21 cellular contexts compared by ENCODE assay signal in genomic region chr1:59499956-59500569, GRCh38.
DNase-seq lines count a peak whose midpoint lies in the region; ATAC-seq, FAIRE-seq and TF ChIP-seq lines count a peak whose summit lies in the region.
"Had no signal": no experiment of that assay in that cellular context is flagged by ENCODE, and none has a peak within 500 bp of the region (broad histone marks: within the 10 kb centered on the region; RNA-seq: fewer than 3 reads in every experiment).

No MANE protein-coding gene starts in this region.

- H2AFZ ChIP-seq in PC-3 (ENCODE audit: low read length) = peak overlapping the region; percentile 42; the same call in 1 of the 2 replicates
- H2AFZ ChIP-seq in endothelial cell of umbilical vein (ENCODE audit: low read depth, low read length) = no peak overlapping the region

- H3K27me3 Mint-ChIP-seq in nephron (ENCODE audit: low read depth) = no peaks in the 10 kb centered on the region
- no peaks in the 10 kb centered on the region for H3K27me3 Mint-ChIP-seq in naive thymus-derived CD8-positive, alpha-beta T cell
- H3K27me3 Mint-ChIP-seq: activated naive CD8-positive, alpha-beta T cell treated with anti-CD3 and anti-CD28 coated beads for 36 hours; CD4-positive, alpha-beta T cell; dendritic cell treated with granulocyte-macrophage colony-stimulating factor and Interleukin-4, amounts not matched to agents 40 ng/mL and 50 ng/mL, for 4 days; memory B cell had no signal

- H3K36me3 Mint-ChIP-seq in nephron (ENCODE audit: low read depth) = peaks cover 9% of the 10 kb centered on the region
- H3K36me3 Mint-ChIP-seq in naive thymus-derived CD8-positive, alpha-beta T cell = peaks cover 4 to 10% (median 6%) of the 10 kb centered on the region in 3 donors
- H3K36me3 Mint-ChIP-seq: stimulated activated effector memory CD8-positive, alpha-beta T cell treated with anti-CD3 and anti-CD28 coated beads, Interleukin-12 subunit alpha, Interleukin-12 subunit beta, amount 100 ng/mL, for 72 hours had no signal

- H3K4me1 Mint-ChIP-seq in nephron = peaks cover 44% of the 10 kb centered on the region
- H3K4me1 Mint-ChIP-seq in naive thymus-derived CD8-positive, alpha-beta T cell = peaks cover 0 to 1% (median 0%) of the 10 kb centered on the region in 4 donors
- H3K4me1 Mint-ChIP-seq: stimulated activated effector memory CD8-positive, alpha-beta T cell treated with anti-CD3 and anti-CD28 coated beads, Interleukin-12 subunit alpha, Interleukin-12 subunit beta, amount 100 ng/mL, for 72 hours had no signal

- H3K4me1 ChIP-seq in A549 (peaks cover 24% of the 10 kb centered on the region; the same call in 2 of the 3 replicates), PC-3 (ENCODE audit: insufficient read depth, low read length) (peaks cover 22% of the 10 kb centered on the region), endothelial cell of umbilical vein (ENCODE audit: control insufficient read depth, extremely low read depth, insufficient read depth, low read length) (no peaks in the 10 kb centered on the region), HAP-1 (peaks cover 9% of the 10 kb centered on the region), sigmoid colon (peaks cover 0 to 17% (median 10%) of the 10 kb centered on the region in 4 donors)

- in situ Hi-C loops in HAP-1 (cut with MboI; ENCODE audit: low sequenced_read_pairs) = no loop called here

- no peaks in the 10 kb centered on the region for H3K27me3 ChIP-seq in PC-3 (ENCODE audit: low read length)
- H3K27me3 ChIP-seq in endothelial cell of umbilical vein (ENCODE audit: control insufficient read depth in 2 of 2, insufficient read depth in 2 of 2, low read length in 2 of 2) = no peaks in the 10 kb centered on the region
- H3K27me3 ChIP-seq in HAP-1 (ENCODE audit: low read depth) = no peaks in the 10 kb centered on the region
- H3K27me3 ChIP-seq in sigmoid colon = no peaks in the 10 kb centered on the region
- H3K27me3 ChIP-seq: brain microvascular endothelial cell, SJSA1, thyroid gland had no signal

- H3K9me1 ChIP-seq in endothelial cell of umbilical vein (replicated peaks; ENCODE audit: control insufficient read depth, extremely low read depth, insufficient read depth, low read length) = no peaks in the 10 kb centered on the region

- intact Hi-C loops in PC-3 (cut with micrococcal nuclease) (loop anchor here (1.0 to 2.0 kb wide), 2 partner anchors 17 to 95 kb away; no protein-coding TSS in a partner anchor), endothelial cell of umbilical vein (cut with micrococcal nuclease) (no loop called here), sigmoid colon (cut with DNase I) (no loop called here)

- no peaks in the 10 kb centered on the region for H3K9me3 ChIP-seq in A549
- H3K9me3 ChIP-seq in PC-3 (ENCODE audit: low read length) = no peaks in the 10 kb centered on the region
- H3K9me3 ChIP-seq in endothelial cell of umbilical vein (replicated peaks; ENCODE audit: control insufficient read depth, insufficient read depth, low read length) = no peaks in the 10 kb centered on the region
- no peaks in the 10 kb centered on the region; the same call in 1 of the 2 replicates for H3K9me3 ChIP-seq in HAP-1
- H3K9me3 ChIP-seq in sigmoid colon = no peaks in the 10 kb centered on the region
- H3K9me3 ChIP-seq: thyroid gland had no signal

- H3K9me2 ChIP-seq in PC-3 (replicated peaks; ENCODE audit: low read length) = no peaks in the 10 kb centered on the region

- TF ChIP-seq RAD21 in A549 (conservative IDR thresholded peaks at IDR 0.05 in 1 of 2, IDR thresholded peaks at IDR 0.05 in 1 of 2) = no peak

- H3K79me2 ChIP-seq in PC-3 (ENCODE audit: low read length) (no peaks in the 10 kb centered on the region), endothelial cell of umbilical vein (ENCODE audit: control insufficient read depth, insufficient read depth, low read length) (no peaks in the 10 kb centered on the region)

- TF ChIP-seq CTCF in A549 (IDR thresholded peaks at IDR 0.05) = no peak
- no peak for TF ChIP-seq CTCF in PC-3 (conservative IDR thresholded peaks at IDR 0.05; ENCODE audit: low read depth, low read length)
- no peak for TF ChIP-seq CTCF in endothelial cell of umbilical vein (IDR thresholded peaks at IDR 0.05; ENCODE audit: extremely low read depth in 1 of 2, insufficient read depth in 1 of 2, low read depth in 1 of 2, low read length in 2 of 2)
- no peak for TF ChIP-seq CTCF in nephron (IDR thresholded peaks at IDR 0.05; ENCODE audit: unreplicated experiment in 3 of 3)
- no peak for TF ChIP-seq CTCF in sigmoid colon (IDR thresholded peaks at IDR 0.05)

- 20% methylated on average over 4 of the region's 4 CpGs for WGBS in A549 (ENCODE audit: missing lambda C conversion rate)
- WGBS in sigmoid colon, 2 donors = 19 to 67% methylated on average over 4 of the region's 4 CpGs

- peak overlapping the region; percentile 84 to 87 (median 84) for H3K27ac Mint-ChIP-seq in nephron
- H3K27ac Mint-ChIP-seq in naive thymus-derived CD8-positive, alpha-beta T cell = no peak overlapping the region
- H3K27ac Mint-ChIP-seq: activated naive CD8-positive, alpha-beta T cell treated with anti-CD3 and anti-CD28 coated beads for 36 hours; CD4-positive, alpha-beta T cell; dendritic cell treated with granulocyte-macrophage colony-stimulating factor and Interleukin-4, amounts not matched to agents 40 ng/mL and 50 ng/mL, for 4 days; memory B cell; nephron progenitor cell; stimulated activated effector memory CD8-positive, alpha-beta T cell treated with anti-CD3 and anti-CD28 coated beads, Interleukin-12 subunit alpha, Interleukin-12 subunit beta, amount 100 ng/mL, for 72 hours had no signal

- FAIRE-seq in A549 (lab: Jason Lieb, UNC) (no peak), endothelial cell of umbilical vein (lab: Jason Lieb, UNC) (no peak)

- BruUV-seq in PC-3 (replicated peaks; lab: Mats Ljungman, UMichigan) (no TSS peak), endothelial cell of umbilical vein (replicated peaks; lab: Mats Ljungman, UMichigan) (no TSS peak)

- no peaks in the 10 kb centered on the region for H4K20me1 ChIP-seq in PC-3 (ENCODE audit: low read length)
- no peaks in the 10 kb centered on the region for H4K20me1 ChIP-seq in endothelial cell of umbilical vein (replicated peaks; ENCODE audit: control insufficient read depth, extremely low read depth, insufficient read depth, low read length)

- TF ChIP-seq EP300 in A549 (IDR thresholded peaks at IDR 0.05) (no peak), sigmoid colon (IDR thresholded peaks at IDR 0.05) (no peak)

- no peaks in the 10 kb centered on the region for H3F3A ChIP-seq in PC-3 (ENCODE audit: low read length, unreplicated experiment)

- no peak overlapping the region for H3K4me3 Mint-ChIP-seq in nephron
- H3K4me3 Mint-ChIP-seq in naive thymus-derived CD8-positive, alpha-beta T cell = no peak overlapping the region
- H3K4me3 Mint-ChIP-seq: activated naive CD8-positive, alpha-beta T cell treated with anti-CD3 and anti-CD28 coated beads for 36 hours; CD4-positive, alpha-beta T cell; dendritic cell treated with granulocyte-macrophage colony-stimulating factor and Interleukin-4, amounts not matched to agents 40 ng/mL and 50 ng/mL, for 4 days; memory B cell; nephron progenitor cell; stimulated activated effector memory CD8-positive, alpha-beta T cell treated with anti-CD3 and anti-CD28 coated beads, Interleukin-12 subunit alpha, Interleukin-12 subunit beta, amount 100 ng/mL, for 72 hours had no signal

- no peaks in the 10 kb centered on the region for H3K36me3 ChIP-seq in PC-3 (ENCODE audit: low read depth, low read length)
- H3K36me3 ChIP-seq in endothelial cell of umbilical vein (ENCODE audit: control insufficient read depth in 2 of 2, extremely low read depth in 1 of 2, insufficient read depth in 2 of 2, low read length in 2 of 2) = no peaks in the 10 kb centered on the region
- no peaks in the 10 kb centered on the region for H3K36me3 ChIP-seq in HAP-1 (replicated peaks)
- H3K36me3 ChIP-seq in sigmoid colon = no peaks in the 10 kb centered on the region
- H3K36me3 ChIP-seq: brain microvascular endothelial cell, SJSA1, thyroid gland had no signal

- dilution Hi-C loops in endothelial cell of umbilical vein (cut with MboI; ENCODE audit: extremely low pct_ligation_motif_present, low sequenced_read_pairs) = no loop called here

- H3K9me3 Mint-ChIP-seq in nephron = peaks cover 12% of the 10 kb centered on the region
- H3K9me3 Mint-ChIP-seq in naive thymus-derived CD8-positive, alpha-beta T cell = no peaks in the 10 kb centered on the region
- H3K9me3 Mint-ChIP-seq: CD4-positive, alpha-beta T cell; dendritic cell treated with granulocyte-macrophage colony-stimulating factor and Interleukin-4, amounts not matched to agents 40 ng/mL and 50 ng/mL, for 4 days had no signal

- H3K27ac ChIP-seq in A549 (no peak overlapping the region), PC-3 (ENCODE audit: low read length) (peak overlapping the region; percentile 58), endothelial cell of umbilical vein (ENCODE audit: insufficient read depth, low read depth, low read length) (no peak overlapping the region), sigmoid colon (no peak overlapping the region)
- H3K27ac ChIP-seq: brain microvascular endothelial cell, SJSA1 had no signal

- H3K9ac ChIP-seq in PC-3 (ENCODE audit: low read length) (0 out of 2 replicates have a peak overlapping the region, but pooled peaks have one; percentile 9), endothelial cell of umbilical vein (replicated peaks; ENCODE audit: extremely low read depth, insufficient read depth, low read length) (no peak overlapping the region)

- POLR2A ChIA-PET in A549 (lab: Yijun Ruan, JAX) = no interaction called here
- POLR2A ChIA-PET in PC-3 (lab: Charles Lee; ENCODE audit: unreplicated experiment) = interaction anchor here (0.5 to 0.6 kb wide), 5 partner anchors 54 to 723 kb away, joined by 3 to 16 read pairs (median 3); no protein-coding TSS in a partner anchor
- POLR2A ChIA-PET in endothelial cell of umbilical vein (lab: Charles Lee) = no interaction called here
- POLR2A ChIA-PET in naive thymus-derived CD8-positive, alpha-beta T cell (lab: Charles Lee) = no interaction called here

- H3K4me2 ChIP-seq in A549 = peak overlapping the region; percentile 52
- H3K4me2 ChIP-seq in PC-3 (ENCODE audit: low read length) = peak overlapping the region; percentile 60
- no peak overlapping the region for H3K4me2 ChIP-seq in endothelial cell of umbilical vein (ENCODE audit: insufficient read depth, low read length)

- CTCF ChIA-PET in A549 (lab: Yijun Ruan, JAX) (no interaction called here), PC-3 (lab: Charles Lee) (no interaction called here), endothelial cell of umbilical vein (lab: Charles Lee) (no interaction called here)

- TF ChIP-seq POLR2A in A549 (IDR thresholded peaks at IDR 0.05; ENCODE audit: low read length) (no peak), endothelial cell of umbilical vein (IDR thresholded peaks at IDR 0.05; ENCODE audit: low read depth, low read length) (no peak), sigmoid colon (IDR thresholded peaks at IDR 0.05) (no peak)

- H3K4me3 ChIP-seq in A549 (no peak overlapping the region), PC-3 (ENCODE audit: low read length) (peak overlapping the region; percentile 23; the same call in 1 of the 2 replicates), endothelial cell of umbilical vein (replicated peaks in 1 of 3; ENCODE audit: insufficient read depth in 1 of 3, low read depth in 1 of 3, low read length in 3 of 3) (no peak overlapping the region), HAP-1 (no peak overlapping the region), sigmoid colon (no peak overlapping the region)
- H3K4me3 ChIP-seq: SJSA1, thyroid gland had no signal

- DNase-seq in A549 (ENCODE audit: low read depth in 1 of 2, low spot score in 1 of 2) (no peak), PC-3 (peak; percentile 56), endothelial cell of umbilical vein (ENCODE audit: low read depth, low spot score) (peak; percentile 10), HAP-1 (ENCODE audit: low spot score in 2 of 2) (no peak), OCI-M1 (lab: John Stamatoyannopoulos, UW) (no peak), sigmoid colon (no peak)
- DNase-seq in naive thymus-derived CD8-positive, alpha-beta T cell = no peak
- DNase-seq: activated naive CD8-positive, alpha-beta T cell treated with anti-CD3 and anti-CD28 coated beads for 36 hours; brain microvascular endothelial cell; CD4-positive, alpha-beta T cell; DND-41; NCI-H2081 treated with DMSO at 0.1 percent for 48 hours; NCI-H510A; nephron progenitor cell; T-helper 2 cell; thyroid gland had no signal

- ATAC-seq in A549 (peak in 1 of 2 experiments; percentile 33; a peak in 1 of 6 replicates), PC-3 (peak; percentile 68)
- no peak for ATAC-seq in naive thymus-derived CD8-positive, alpha-beta T cell
- ATAC-seq: stimulated activated effector memory CD8-positive, alpha-beta T cell treated with anti-CD3 and anti-CD28 coated beads, Interleukin-12 subunit alpha, Interleukin-12 subunit beta, amount 100 ng/mL, for 72 hours had no signal

Comparison
In these comparisons a context has a peak if more than half of its experiments do, and no peak if none do; other contexts are left out.
1. DNase-seq: peak in PC-3 (single experiment) and endothelial cell of umbilical vein (single experiment); none in A549 (0 of 2), naive thymus-derived CD8-positive, alpha-beta T cell (0 of 10), HAP-1 (0 of 2), OCI-M1 (single experiment) and sigmoid colon (single experiment).
2. H3K27ac Mint-ChIP-seq: peak in nephron (3 of 3); none in naive thymus-derived CD8-positive, alpha-beta T cell (0 of 10).